Comparison of ENCODE assay signal across 9 cellular contexts in genomic region chr20:856361-856775, GRCh38.
DNase-seq lines count a peak whose midpoint lies in the region; ATAC-seq and TF ChIP-seq lines count a peak whose summit lies in the region.
"Had no signal": no experiment of that assay in that cellular context is flagged by ENCODE, and none has a peak within 500 bp of the region (broad histone marks: within the 10 kb centered on the region; RNA-seq: fewer than 3 reads in every experiment).

No MANE protein-coding gene starts in this region.

- no peak overlapping the region for H3K4me3 ChIP-seq in retinal pigment epithelial cell (ENCODE audit: low read length)
- H3K4me3 ChIP-seq: Peyer's patch had no signal

- DNase-seq in EL, result peak; percentile 94
- DNase-seq in T-helper 2 cell treated with Interferon-gamma antibody and Interleukin-4, amounts not matched to agents 5 μg/mL and 100 μg/mL, for 36 hours (ENCODE audit: low spot score), result no peak
- peak in 1 of 2 donors; percentile 38 for DNase-seq in central memory CD8-positive, alpha-beta T cell (ENCODE audit: low spot score in 2 of 2)
- peak; percentile 45 for DNase-seq in retinal pigment epithelial cell (ENCODE audit: low read depth)
- DNase-seq in NCI-H69 (lab: John Stamatoyannopoulos, UW), result no peak
- no peak for DNase-seq in NOMO-1 (lab: John Stamatoyannopoulos, UW; ENCODE audit: unreplicated experiment in 2 of 2)
- DNase-seq: Peyer's patch had no signal

- no peaks in the 10 kb centered on the region for H3K9me3 Mint-ChIP-seq in T-helper 2 cell treated with Interferon-gamma antibody and Interleukin-4, amounts not matched to agents 5 μg/mL and 100 μg/mL, for 36 hours
- H3K9me3 Mint-ChIP-seq in central memory CD8-positive, alpha-beta T cell, result no peaks in the 10 kb centered on the region

- peak overlapping the region; percentile 31 for H3K27ac Mint-ChIP-seq in T-helper 2 cell treated with Interferon-gamma antibody and Interleukin-4, amounts not matched to agents 5 μg/mL and 100 μg/mL, for 36 hours
- H3K27ac Mint-ChIP-seq in central memory CD8-positive, alpha-beta T cell (ENCODE audit: low read depth), result no peak overlapping the region

- H3K4me3 Mint-ChIP-seq in T-helper 2 cell treated with Interferon-gamma antibody and Interleukin-4, amounts not matched to agents 5 μg/mL and 100 μg/mL, for 36 hours, result peak overlapping the region; percentile 49
- H3K4me3 Mint-ChIP-seq in central memory CD8-positive, alpha-beta T cell, result peak overlapping the region; percentile 54

- TF ChIP-seq CTCF in retinal pigment epithelial cell (conservative IDR thresholded peaks at IDR 0.05; ENCODE audit: low read depth, low read length), result no peak

- peak; percentile 90 for ATAC-seq in central memory CD8-positive, alpha-beta T cell (replicated peaks; ENCODE audit: extremely low read depth, poor library complexity, severe bottlenecking)
- ATAC-seq in GM19455 (IDR thresholded peaks at IDR 0.05; ENCODE audit: unreplicated experiment), result no peak
- no peak for ATAC-seq in GM19324 (IDR thresholded peaks at IDR 0.05; ENCODE audit: low FRiP score, unreplicated experiment)

- no peaks in the 10 kb centered on the region for H3K27me3 Mint-ChIP-seq in T-helper 2 cell treated with Interferon-gamma antibody and Interleukin-4, amounts not matched to agents 5 μg/mL and 100 μg/mL, for 36 hours (ENCODE audit: low read depth)
- H3K27me3 Mint-ChIP-seq in central memory CD8-positive, alpha-beta T cell, result no peaks in the 10 kb centered on the region

- H3K4me1 Mint-ChIP-seq in T-helper 2 cell treated with Interferon-gamma antibody and Interleukin-4, amounts not matched to agents 5 μg/mL and 100 μg/mL, for 36 hours (ENCODE audit: low read depth), result peaks cover 55% of the 10 kb centered on the region
- H3K4me1 Mint-ChIP-seq in central memory CD8-positive, alpha-beta T cell, result peaks cover 61% of the 10 kb centered on the region

- H3K36me3 Mint-ChIP-seq in T-helper 2 cell treated with Interferon-gamma antibody and Interleukin-4, amounts not matched to agents 5 μg/mL and 100 μg/mL, for 36 hours (ENCODE audit: low read depth), result peaks cover 22% of the 10 kb centered on the region
- peaks cover 6% of the 10 kb centered on the region for H3K36me3 Mint-ChIP-seq in central memory CD8-positive, alpha-beta T cell (ENCODE audit: insufficient read depth)

Comparison
In these comparisons a context has a peak if more than half of its experiments do, and no peak if none do; other contexts are left out.
1. DNase-seq: peak in EL (single experiment) and retinal pigment epithelial cell (single experiment); none in T-helper 2 cell treated with Interferon-gamma antibody and Interleukin-4, amounts not matched to agents 5 μg/mL and 100 μg/mL, for 36 hours (single experiment), NCI-H69 (single experiment) and NOMO-1 (0 of 2).